Comparison of ENCODE assay signal across 11 cellular contexts in genomic region chr20:62728028-62728780, GRCh38. TPM values are rescaled to one million over a fixed set of nuclear protein-coding genes. Genes with fewer than 3 reads are reported as not detected.
DNase-seq lines count a peak whose midpoint lies in the region; ATAC-seq and TF ChIP-seq lines count a peak whose summit lies in the region.
"Had no signal": no experiment of that assay in that cellular context is flagged by ENCODE, and none has a peak within 500 bp of the region (broad histone marks: within the 10 kb centered on the region; RNA-seq: fewer than 3 reads in every experiment).

No MANE protein-coding gene starts in this region.

- peak; percentile 35 for DNase-seq in activated naive CD4-positive, alpha-beta T cell treated with anti-CD3 and anti-CD28 coated beads for 36 hours
- no peak for DNase-seq in activated naive CD4-positive, alpha-beta T cell (lab: John Stamatoyannopoulos, UW)
- DNase-seq in RWPE1 (ENCODE audit: low spot score) (no peak), GM23248 (no peak)
- no peak for DNase-seq in stimulated activated naive CD8-positive, alpha-beta T cell treated with anti-CD3 and anti-CD28 coated beads, Interleukin-15, amount 100 ng/mL, for 72 hours
- DNase-seq: NCI-H187, PC-3 had no signal

- no peaks in the 10 kb centered on the region for H3K9me2 ChIP-seq in GM23248 (ENCODE audit: insufficient read depth)

- H3F3A ChIP-seq in GM23248 (ENCODE audit: insufficient read depth): no peaks in the 10 kb centered on the region

- no peak overlapping the region for H2AFZ ChIP-seq in GM23248

- no peaks in the 10 kb centered on the region for H3K79me2 ChIP-seq in GM23248 (ENCODE audit: insufficient read depth)

- no peak for TF ChIP-seq POLR2A in gastroesophageal sphincter (IDR thresholded peaks at IDR 0.05)

- no peak overlapping the region for H3K4me3 ChIP-seq in gastroesophageal sphincter
- H3K4me3 ChIP-seq in GM23248: no peak overlapping the region

- no peaks in the 10 kb centered on the region for H3K27me3 Mint-ChIP-seq in activated naive CD4-positive, alpha-beta T cell treated with anti-CD3 and anti-CD28 coated beads for 36 hours (ENCODE audit: low read depth)
- H3K27me3 Mint-ChIP-seq in stimulated activated naive CD8-positive, alpha-beta T cell treated with anti-CD3 and anti-CD28 coated beads, Interleukin-15, amount 100 ng/mL, for 72 hours: peaks cover 7% of the 10 kb centered on the region

- H3K27me3 ChIP-seq in gastroesophageal sphincter (peaks cover 62% of the 10 kb centered on the region), GM23248 (replicated peaks; ENCODE audit: insufficient read depth) (peaks cover 20% of the 10 kb centered on the region)

- peak; percentile 48 for ATAC-seq in gastroesophageal sphincter
- peak; percentile 33 for ATAC-seq in stimulated activated naive CD8-positive, alpha-beta T cell treated with anti-CD3 and anti-CD28 coated beads, Interleukin-15, amount 100 ng/mL, for 72 hours
- no peak for ATAC-seq in GM18520 (IDR thresholded peaks at IDR 0.05; ENCODE audit: unreplicated experiment)
- no peak for ATAC-seq in HG02798 (IDR thresholded peaks at IDR 0.05; ENCODE audit: poor library complexity, unreplicated experiment)
- ATAC-seq: PC-3 had no signal

- in situ Hi-C loops in GM23248 (cut with MboI): no loop called here

- H3K4me1 ChIP-seq in gastroesophageal sphincter (peaks cover 0 to 13% (median 0%) of the 10 kb centered on the region in 3 donors), GM23248 (ENCODE audit: insufficient read depth) (no peaks in the 10 kb centered on the region)

- no peaks in the 10 kb centered on the region for H4K20me1 ChIP-seq in GM23248 (ENCODE audit: insufficient read depth)

- no peaks in the 10 kb centered on the region for H3K36me3 Mint-ChIP-seq in activated naive CD4-positive, alpha-beta T cell treated with anti-CD3 and anti-CD28 coated beads for 36 hours (ENCODE audit: low read depth)
- H3K36me3 Mint-ChIP-seq: activated naive CD4-positive, alpha-beta T cell treated with anti-CD3 and anti-CD28 coated beads, Interleukin-2, amount 50 U/mL, for 72 hours had no signal

- H3K9ac ChIP-seq in GM23248: no peak overlapping the region

- no peak for TF ChIP-seq EP300 in gastroesophageal sphincter (IDR thresholded peaks at IDR 0.05)

- POLR2A ChIA-PET in RWPE1 (lab: Yijun Ruan, JAX; ENCODE audit: low non-redundant PET): no interaction called here

- no peak overlapping the region for H3K27ac Mint-ChIP-seq in activated naive CD4-positive, alpha-beta T cell treated with anti-CD3 and anti-CD28 coated beads for 36 hours
- H3K27ac Mint-ChIP-seq in stimulated activated naive CD8-positive, alpha-beta T cell treated with anti-CD3 and anti-CD28 coated beads, Interleukin-15, amount 100 ng/mL, for 72 hours: no peak overlapping the region
- H3K27ac Mint-ChIP-seq: activated naive CD4-positive, alpha-beta T cell treated with anti-CD3 and anti-CD28 coated beads, Interleukin-2, amount 50 U/mL, for 72 hours had no signal

- H3K9me3 ChIP-seq in gastroesophageal sphincter: no peaks in the 10 kb centered on the region
- H3K9me3 ChIP-seq in GM23248 (ENCODE audit: low read depth): no peaks in the 10 kb centered on the region

- no peak overlapping the region for H3K4me2 ChIP-seq in GM23248 (ENCODE audit: unreplicated experiment)

- intact Hi-C loops in activated naive CD4-positive, alpha-beta T cell treated with anti-CD3 and anti-CD28 coated beads for 36 hours (cut with micrococcal nuclease): no loop called here

- CTCF ChIA-PET in activated naive CD4-positive, alpha-beta T cell treated with anti-CD3 and anti-CD28 coated beads for 36 hours (lab: Charles Lee): interaction anchor here (0.6 kb wide), 1 partner anchor 39 kb away, joined by 3 read pairs; no protein-coding TSS in a partner anchor
- CTCF ChIA-PET in RWPE1 (lab: Yijun Ruan, JAX): interaction anchor here (0.6 to 1.5 kb wide), 2 partner anchors 20 to 54 kb away, joined by 3 read pairs; partner anchors contain the start of gene NTSR1

- H3K36me3 ChIP-seq in gastroesophageal sphincter: no peaks in the 10 kb centered on the region
- no peaks in the 10 kb centered on the region for H3K36me3 ChIP-seq in GM23248 (ENCODE audit: low read depth)

- WGBS in gastroesophageal sphincter (ENCODE audit: low coverage in 1 of 2), 2 donors: 51 to 93% methylated on average over 7 to 12 of the region's 26 CpGs
- 51 to 53% methylated on average over 26 of the region's 26 CpGs for WGBS in GM23248 (ENCODE audit: low coverage in 1 of 2, low lambda C conversion rate in 2 of 2, missing lambda C conversion rate in 2 of 2), 2 experiments

- H3K4me3 Mint-ChIP-seq in activated naive CD4-positive, alpha-beta T cell treated with anti-CD3 and anti-CD28 coated beads for 36 hours: no peak overlapping the region
- peak overlapping the region in 1 of 2 donors; percentile 64 for H3K4me3 Mint-ChIP-seq in stimulated activated naive CD8-positive, alpha-beta T cell treated with anti-CD3 and anti-CD28 coated beads, Interleukin-15, amount 100 ng/mL, for 72 hours

- peaks cover 5% of the 10 kb centered on the region for H3K4me1 Mint-ChIP-seq in activated naive CD4-positive, alpha-beta T cell treated with anti-CD3 and anti-CD28 coated beads for 36 hours (ENCODE audit: low read depth)
- H3K4me1 Mint-ChIP-seq in stimulated activated naive CD8-positive, alpha-beta T cell treated with anti-CD3 and anti-CD28 coated beads, Interleukin-15, amount 100 ng/mL, for 72 hours: peaks cover 22% of the 10 kb centered on the region

- H3K27ac ChIP-seq in RWPE1: peak overlapping the region; percentile 3; the same call in 1 of the 2 replicates
- H3K27ac ChIP-seq in gastroesophageal sphincter: no peak overlapping the region
- no peak overlapping the region for H3K27ac ChIP-seq in GM23248

- TF ChIP-seq CTCF in RWPE1 (conservative IDR thresholded peaks at IDR 0.05; ENCODE audit: low read depth) (no peak), gastroesophageal sphincter (IDR thresholded peaks at IDR 0.05) (no peak)

- no peaks in the 10 kb centered on the region for H3K9me3 Mint-ChIP-seq in activated naive CD4-positive, alpha-beta T cell treated with anti-CD3 and anti-CD28 coated beads for 36 hours
- no peaks in the 10 kb centered on the region for H3K9me3 Mint-ChIP-seq in stimulated activated naive CD8-positive, alpha-beta T cell treated with anti-CD3 and anti-CD28 coated beads, Interleukin-15, amount 100 ng/mL, for 72 hours
- H3K9me3 Mint-ChIP-seq: activated naive CD4-positive, alpha-beta T cell treated with anti-CD3 and anti-CD28 coated beads, Interleukin-2, amount 50 U/mL, for 72 hours had no signal

RNA-seq across cellular contexts. Expression of gene NTSR1, which starts 19.6 kb away (rescaled TPM):
- total RNA-seq in activated naive CD4-positive, alpha-beta T cell treated with anti-CD3 and anti-CD28 coated beads for 36 hours: not detected
- total RNA-seq in gastroesophageal sphincter: under 1 TPM; 0.13 to 0.85 (median 0.19) TPM
- not detected in 2 replicates for total RNA-seq in GM23248 (2014; rRNA removed; shearing (Covaris generic))
- not detected in 2 replicates for polyA plus RNA-seq in GM23248 (2016; fragmentation: Nextera tagmentation; extraction: Ambion mirVana)
- total RNA-seq: activated naive CD4-positive, alpha-beta T cell treated with anti-CD3 and anti-CD28 coated beads, Interleukin-2, amount 50 U/mL, for 72 hours had no signal

Comparison
In these comparisons a context has a peak if more than half of its experiments do, and no peak if none do; other contexts are left out.
1. ATAC-seq: peak in gastroesophageal sphincter (single experiment) and stimulated activated naive CD8-positive, alpha-beta T cell treated with anti-CD3 and anti-CD28 coated beads, Interleukin-15, amount 100 ng/mL, for 72 hours (single experiment); none in GM18520 (single experiment) and HG02798 (single experiment).